Comparison of ENCODE assay signal across 34 cellular contexts in genomic region chr4:54186371-54186770, GRCh38.
"Had no signal": no experiment of that assay in that cellular context is flagged by ENCODE, and none has a peak within 500 bp of the region (broad histone marks: within the 10 kb centered on the region; RNA-seq: fewer than 3 reads in every experiment).

No MANE protein-coding gene starts in this region.

- H3K9ac ChIP-seq: KMS-11 had no signal

- H3K27me3 ChIP-seq: MG63 had no signal

- H3K4me2 ChIP-seq: KMS-11 had no signal

- DNase-seq: Karpas-422, Kasumi-1, MG63, MM.1S, MV-4-11, NCI-H1048, NCI-H1092, NCI-H1092 treated with DMSO at 0.1 percent for 48 hours, NCI-H1105, NCI-H1105 treated with DMSO at 0.1 percent for 48 hours, NCI-H1417, NCI-H1417 treated with DMSO at 0.1 percent for 48 hours, NCI-H1436, NCI-H1436 treated with DMSO at 0.1 percent for 48 hours, NCI-H1694, NCI-H1694 treated with DMSO at 0.1 percent for 48 hours, NCI-H187, NCI-H187 treated with DMSO at 0.1 percent for 48 hours, NCI-H1930, NCI-H2029, NCI-H2029 treated with DMSO at 0.1 percent for 48 hours, NCI-H2081, NCI-H2107, NCI-H2171, NCI-H2171 treated with DMSO at 0.1 percent for 48 hours, NCI-H2227 treated with DMSO at 0.1 percent for 48 hours, NCI-H226, NCI-H345, NCI-H446, NCI-H446 treated with DMSO at 0.1 percent for 48 hours, NCI-H510A, NCI-H510A treated with DMSO at 0.1 percent for 48 hours, NCI-H524 had no signal

- H3K9me3 ChIP-seq: MG63 had no signal

- H3K27ac ChIP-seq: KMS-11 had no signal

- H3K4me3 ChIP-seq: MG63 had no signal

- H3K36me3 ChIP-seq: MG63 had no signal
